Comparison of ENCODE assay signal across 31 cellular contexts in genomic region chr1:7565099-7565750, GRCh38.
"Had no signal": no experiment of that assay in that cellular context is flagged by ENCODE, and none has a peak within 500 bp of the region (broad histone marks: within the 10 kb centered on the region; RNA-seq: fewer than 3 reads in every experiment).

No MANE protein-coding gene starts in this region.

- H3K27ac ChIP-seq: adrenal gland, Peyer's patch, VCaP had no signal

- H3K4me1 ChIP-seq: adrenal gland, Peyer's patch had no signal

- H3K9me3 ChIP-seq: adrenal gland, Peyer's patch had no signal

- H3K4me3 Mint-ChIP-seq: activated CD8-positive, alpha-beta T cell treated with anti-CD3 and anti-CD28 coated beads for 36 hours; activated naive CD4-positive, alpha-beta T cell treated with anti-CD3 and anti-CD28 coated beads for 36 hours; activated T-cell treated with anti-CD3 and anti-CD28 coated beads, Interleukin-2, amount 50 U/mL, for 72 hours; activated T-helper 17 cell treated with anti-CD3 and anti-CD28 coated beads, Interleukin-2, amount 50 U/mL, for 72 hours; brain had no signal

- H3K36me3 ChIP-seq: adrenal gland, Peyer's patch had no signal

- ATAC-seq: activated CD8-positive, alpha-beta T cell treated with anti-CD3 and anti-CD28 coated beads for 36 hours; activated naive CD4-positive, alpha-beta T cell treated with anti-CD3 and anti-CD28 coated beads, Interleukin-2, amount 50 U/mL, for 72 hours; activated T-cell treated with anti-CD3 and anti-CD28 coated beads, Interleukin-2, amount 50 U/mL, for 72 hours; activated T-helper 17 cell treated with anti-CD3 and anti-CD28 coated beads, Interleukin-2, amount 50 U/mL, for 72 hours; PC-3 had no signal

- H3K27me3 ChIP-seq: adrenal gland, Peyer's patch had no signal

- H3K4me3 ChIP-seq: adrenal gland, Peyer's patch had no signal

- DNase-seq: activated CD4-positive, alpha-beta T cell treated with anti-CD3 and anti-CD28 coated beads for 1 hour; activated CD4-positive, alpha-beta T cell treated with anti-CD3 and anti-CD28 coated beads for 48 hours; activated CD4-positive, CD25-positive, alpha-beta regulatory T cell; activated CD8-positive, alpha-beta T cell treated with anti-CD3 and anti-CD28 coated beads for 36 hours; activated gamma-delta T cell treated with Interleukin-2 at 50 U/mL for 16 hours; activated naive CD4-positive, alpha-beta T cell treated with anti-CD3 and anti-CD28 coated beads for 36 hours; activated T-cell treated with anti-CD3 and anti-CD28 coated beads, Interleukin-2, amount 50 U/mL, for 1 hour; activated T-cell treated with anti-CD3 and anti-CD28 coated beads, Interleukin-2, amount 50 U/mL, for 72 hours; adrenal gland; caudate nucleus; Karpas-422; KBM-7; NCI-H1105; NCI-H1417 treated with DMSO at 0.1 percent for 48 hours; NCI-H1694; NCI-H1930; NCI-H2081 treated with DMSO at 0.1 percent for 48 hours; NCI-H345; NCI-H524 treated with DMSO at 0.1 percent for 48 hours; PC-3; Right ventricle myocardium superior; RPMI8226; SW 1271; T-helper 1 cell; T-helper 2 cell; T-helper 9 cell had no signal

- H3K27me3 Mint-ChIP-seq: activated CD8-positive, alpha-beta T cell treated with anti-CD3 and anti-CD28 coated beads for 36 hours; brain had no signal

- H3K4me1 Mint-ChIP-seq: activated T-helper 17 cell treated with anti-CD3 and anti-CD28 coated beads, Interleukin-2, amount 50 U/mL, for 72 hours had no signal

- H3K9me3 Mint-ChIP-seq: activated CD8-positive, alpha-beta T cell treated with anti-CD3 and anti-CD28 coated beads for 36 hours; activated naive CD4-positive, alpha-beta T cell treated with anti-CD3 and anti-CD28 coated beads for 36 hours; activated naive CD4-positive, alpha-beta T cell treated with anti-CD3 and anti-CD28 coated beads, Interleukin-2, amount 50 U/mL, for 72 hours; activated T-helper 17 cell treated with anti-CD3 and anti-CD28 coated beads, Interleukin-2, amount 50 U/mL, for 72 hours; brain had no signal

- H3K36me3 Mint-ChIP-seq: activated naive CD4-positive, alpha-beta T cell treated with anti-CD3 and anti-CD28 coated beads, Interleukin-2, amount 50 U/mL, for 72 hours; brain had no signal

- H3K27ac Mint-ChIP-seq: activated CD8-positive, alpha-beta T cell treated with anti-CD3 and anti-CD28 coated beads for 36 hours; activated naive CD4-positive, alpha-beta T cell treated with anti-CD3 and anti-CD28 coated beads for 36 hours; activated naive CD4-positive, alpha-beta T cell treated with anti-CD3 and anti-CD28 coated beads, Interleukin-2, amount 50 U/mL, for 72 hours; activated T-cell treated with anti-CD3 and anti-CD28 coated beads, Interleukin-2, amount 50 U/mL, for 72 hours; activated T-helper 17 cell treated with anti-CD3 and anti-CD28 coated beads, Interleukin-2, amount 50 U/mL, for 72 hours had no signal
